1 cellular context compared by ENCODE assay signal in the genomic region with DNA sequence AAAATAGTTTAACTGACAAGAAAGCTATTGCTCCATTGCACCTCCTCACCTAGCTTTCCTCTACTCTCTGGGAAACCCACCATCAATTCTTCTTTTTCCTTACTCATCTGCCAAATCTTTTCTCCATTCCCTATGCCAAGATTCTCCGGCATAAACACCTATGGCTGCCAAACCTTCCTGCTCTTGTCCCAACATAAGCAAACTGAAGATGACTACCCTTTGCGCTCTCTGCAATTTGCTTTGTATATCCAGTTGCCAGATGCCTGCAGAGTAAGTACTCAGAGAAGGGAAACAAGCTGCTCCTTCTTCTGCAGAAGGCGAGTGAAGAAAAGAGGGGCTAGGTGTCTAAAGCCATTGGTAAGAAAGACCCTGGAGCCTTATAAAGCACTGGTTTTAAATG.
TF ChIP-seq lines count a peak whose summit lies in the region.

No MANE protein-coding gene starts in this region.

TF ChIP-seq in GM23338, 12 proteins besides CTCF, POLR2A, EP300 and RAD21 (continued from another document):
- TF ChIP-seq, protein P1, sequence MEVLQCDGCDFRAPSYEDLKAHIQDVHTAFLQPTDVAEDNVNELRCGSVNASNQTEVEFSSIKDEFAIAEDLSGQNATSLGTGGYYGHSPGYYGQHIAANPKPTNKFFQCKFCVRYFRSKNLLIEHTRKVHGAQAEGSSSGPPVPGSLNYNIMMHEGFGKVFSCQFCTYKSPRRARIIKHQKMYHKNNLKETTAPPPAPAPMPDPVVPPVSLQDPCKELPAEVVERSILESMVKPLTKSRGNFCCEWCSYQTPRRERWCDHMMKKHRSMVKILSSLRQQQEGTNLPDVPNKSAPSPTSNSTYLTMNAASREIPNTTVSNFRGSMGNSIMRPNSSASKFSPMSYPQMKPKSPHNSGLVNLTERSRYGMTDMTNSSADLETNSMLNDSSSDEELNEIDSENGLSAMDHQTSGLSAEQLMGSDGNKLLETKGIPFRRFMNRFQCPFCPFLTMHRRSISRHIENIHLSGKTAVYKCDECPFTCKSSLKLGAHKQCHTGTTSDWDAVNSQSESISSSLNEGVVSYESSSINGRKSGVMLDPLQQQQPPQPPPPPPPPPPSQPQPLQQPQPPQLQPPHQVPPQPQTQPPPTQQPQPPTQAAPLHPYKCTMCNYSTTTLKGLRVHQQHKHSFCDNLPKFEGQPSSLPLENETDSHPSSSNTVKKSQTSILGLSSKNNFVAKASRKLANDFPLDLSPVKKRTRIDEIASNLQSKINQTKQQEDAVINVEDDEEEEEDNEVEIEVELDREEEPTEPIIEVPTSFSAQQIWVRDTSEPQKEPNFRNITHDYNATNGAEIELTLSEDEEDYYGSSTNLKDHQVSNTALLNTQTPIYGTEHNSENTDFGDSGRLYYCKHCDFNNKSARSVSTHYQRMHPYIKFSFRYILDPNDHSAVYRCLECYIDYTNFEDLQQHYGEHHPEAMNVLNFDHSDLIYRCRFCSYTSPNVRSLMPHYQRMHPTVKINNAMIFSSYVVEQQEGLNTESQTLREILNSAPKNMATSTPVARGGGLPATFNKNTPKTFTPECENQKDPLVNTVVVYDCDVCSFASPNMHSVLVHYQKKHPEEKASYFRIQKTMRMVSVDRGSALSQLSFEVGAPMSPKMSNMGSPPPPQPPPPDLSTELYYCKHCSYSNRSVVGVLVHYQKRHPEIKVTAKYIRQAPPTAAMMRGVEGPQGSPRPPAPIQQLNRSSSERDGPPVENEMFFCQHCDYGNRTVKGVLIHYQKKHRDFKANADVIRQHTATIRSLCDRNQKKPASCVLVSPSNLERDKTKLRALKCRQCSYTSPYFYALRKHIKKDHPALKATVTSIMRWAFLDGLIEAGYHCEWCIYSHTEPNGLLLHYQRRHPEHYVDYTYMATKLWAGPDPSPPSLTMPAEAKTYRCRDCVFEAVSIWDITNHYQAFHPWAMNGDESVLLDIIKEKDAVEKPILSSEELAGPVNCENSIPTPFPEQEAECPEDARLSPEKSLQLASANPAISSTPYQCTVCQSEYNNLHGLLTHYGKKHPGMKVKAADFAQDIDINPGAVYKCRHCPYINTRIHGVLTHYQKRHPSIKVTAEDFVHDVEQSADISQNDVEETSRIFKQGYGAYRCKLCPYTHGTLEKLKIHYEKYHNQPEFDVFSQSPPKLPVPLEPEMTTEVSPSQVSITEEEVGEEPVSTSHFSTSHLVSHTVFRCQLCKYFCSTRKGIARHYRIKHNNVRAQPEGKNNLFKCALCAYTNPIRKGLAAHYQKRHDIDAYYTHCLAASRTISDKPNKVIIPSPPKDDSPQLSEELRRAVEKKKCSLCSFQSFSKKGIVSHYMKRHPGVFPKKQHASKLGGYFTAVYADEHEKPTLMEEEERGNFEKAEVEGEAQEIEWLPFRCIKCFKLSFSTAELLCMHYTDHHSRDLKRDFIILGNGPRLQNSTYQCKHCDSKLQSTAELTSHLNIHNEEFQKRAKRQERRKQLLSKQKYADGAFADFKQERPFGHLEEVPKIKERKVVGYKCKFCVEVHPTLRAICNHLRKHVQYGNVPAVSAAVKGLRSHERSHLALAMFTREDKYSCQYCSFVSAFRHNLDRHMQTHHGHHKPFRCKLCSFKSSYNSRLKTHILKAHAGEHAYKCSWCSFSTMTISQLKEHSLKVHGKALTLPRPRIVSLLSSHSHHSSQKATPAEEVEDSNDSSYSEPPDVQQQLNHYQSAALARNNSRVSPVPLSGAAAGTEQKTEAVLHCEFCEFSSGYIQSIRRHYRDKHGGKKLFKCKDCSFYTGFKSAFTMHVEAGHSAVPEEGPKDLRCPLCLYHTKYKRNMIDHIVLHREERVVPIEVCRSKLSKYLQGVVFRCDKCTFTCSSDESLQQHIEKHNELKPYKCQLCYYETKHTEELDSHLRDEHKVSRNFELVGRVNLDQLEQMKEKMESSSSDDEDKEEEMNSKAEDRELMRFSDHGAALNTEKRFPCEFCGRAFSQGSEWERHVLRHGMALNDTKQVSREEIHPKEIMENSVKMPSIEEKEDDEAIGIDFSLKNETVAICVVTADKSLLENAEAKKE (CRISPR knock-in tag; IDR thresholded peaks at IDR 0.05): no peak
- TF ChIP-seq, protein P2, sequence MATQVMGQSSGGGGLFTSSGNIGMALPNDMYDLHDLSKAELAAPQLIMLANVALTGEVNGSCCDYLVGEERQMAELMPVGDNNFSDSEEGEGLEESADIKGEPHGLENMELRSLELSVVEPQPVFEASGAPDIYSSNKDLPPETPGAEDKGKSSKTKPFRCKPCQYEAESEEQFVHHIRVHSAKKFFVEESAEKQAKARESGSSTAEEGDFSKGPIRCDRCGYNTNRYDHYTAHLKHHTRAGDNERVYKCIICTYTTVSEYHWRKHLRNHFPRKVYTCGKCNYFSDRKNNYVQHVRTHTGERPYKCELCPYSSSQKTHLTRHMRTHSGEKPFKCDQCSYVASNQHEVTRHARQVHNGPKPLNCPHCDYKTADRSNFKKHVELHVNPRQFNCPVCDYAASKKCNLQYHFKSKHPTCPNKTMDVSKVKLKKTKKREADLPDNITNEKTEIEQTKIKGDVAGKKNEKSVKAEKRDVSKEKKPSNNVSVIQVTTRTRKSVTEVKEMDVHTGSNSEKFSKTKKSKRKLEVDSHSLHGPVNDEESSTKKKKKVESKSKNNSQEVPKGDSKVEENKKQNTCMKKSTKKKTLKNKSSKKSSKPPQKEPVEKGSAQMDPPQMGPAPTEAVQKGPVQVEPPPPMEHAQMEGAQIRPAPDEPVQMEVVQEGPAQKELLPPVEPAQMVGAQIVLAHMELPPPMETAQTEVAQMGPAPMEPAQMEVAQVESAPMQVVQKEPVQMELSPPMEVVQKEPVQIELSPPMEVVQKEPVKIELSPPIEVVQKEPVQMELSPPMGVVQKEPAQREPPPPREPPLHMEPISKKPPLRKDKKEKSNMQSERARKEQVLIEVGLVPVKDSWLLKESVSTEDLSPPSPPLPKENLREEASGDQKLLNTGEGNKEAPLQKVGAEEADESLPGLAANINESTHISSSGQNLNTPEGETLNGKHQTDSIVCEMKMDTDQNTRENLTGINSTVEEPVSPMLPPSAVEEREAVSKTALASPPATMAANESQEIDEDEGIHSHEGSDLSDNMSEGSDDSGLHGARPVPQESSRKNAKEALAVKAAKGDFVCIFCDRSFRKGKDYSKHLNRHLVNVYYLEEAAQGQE (IDR thresholded peaks at IDR 0.05; ENCODE audit: unreplicated experiment): no peak
- no peak for TF ChIP-seq ZNF331 (CRISPR knock-in tag; IDR thresholded peaks at IDR 0.05; ENCODE audit: low read depth)
- TF ChIP-seq CREB1 (CRISPR knock-in tag; IDR thresholded peaks at IDR 0.05; ENCODE audit: low read depth): no peak
- TF ChIP-seq EZH2 (IDR thresholded peaks at IDR 0.05; ENCODE audit: low read depth, unreplicated experiment): no peak
